8 cellular contexts compared by ENCODE assay signal in the genomic region with DNA sequence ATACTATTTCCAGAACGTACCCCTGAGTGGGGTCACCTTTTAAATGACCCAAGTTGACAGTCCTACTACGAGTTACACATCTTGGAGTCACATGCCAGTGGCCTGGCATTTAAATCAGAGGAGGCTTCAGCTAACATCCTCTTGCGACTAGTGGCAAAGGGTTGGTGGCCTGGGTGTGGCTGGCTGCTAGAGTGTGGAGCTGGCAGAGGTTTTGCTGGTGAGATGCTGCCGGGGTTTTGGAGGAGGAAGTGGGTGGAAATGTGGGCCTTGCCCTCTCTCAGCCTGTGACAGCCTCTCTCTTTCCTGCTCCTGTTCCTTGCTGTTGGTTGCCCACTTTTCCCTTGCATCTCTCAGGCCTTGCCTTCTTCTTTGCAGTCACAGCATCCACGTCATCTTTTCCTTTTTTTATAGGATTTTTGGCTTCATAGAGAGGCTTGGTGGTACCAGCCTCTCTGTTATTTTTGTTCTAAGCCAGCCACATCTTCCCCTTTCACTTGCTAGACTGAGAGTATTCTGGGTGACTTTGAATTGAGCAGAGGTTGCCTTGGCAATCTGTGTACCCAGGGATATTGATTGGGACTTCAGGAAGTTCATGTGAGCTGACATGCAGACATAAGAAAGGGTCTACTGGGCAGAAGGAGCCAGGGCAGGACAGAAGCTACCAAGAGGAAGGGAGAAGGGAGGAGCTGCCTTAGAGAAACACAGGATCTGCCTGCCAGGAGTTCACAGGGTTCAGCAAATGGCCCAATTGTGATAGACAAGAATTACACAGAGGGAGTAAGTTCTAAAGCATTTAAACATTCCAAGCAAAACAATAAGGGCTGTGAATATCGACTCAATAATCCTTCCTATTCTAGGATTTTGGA. TPM values are rescaled to one million over a fixed set of nuclear protein-coding genes. Genes with fewer than 3 reads are reported as not detected.
DNase-seq lines count a peak whose midpoint lies in the region; ATAC-seq and TF ChIP-seq lines count a peak whose summit lies in the region.

No MANE protein-coding gene starts in this region.

- H3K4me2 ChIP-seq in neural progenitor cell = no peak overlapping the region

- no peaks in the 10 kb centered on the region for H3K27me3 ChIP-seq in heart right ventricle
- H3K27me3 ChIP-seq in neural progenitor cell = no peaks in the 10 kb centered on the region

- H3K9me3 Mint-ChIP-seq in activated CD4-positive, alpha-beta T cell treated with anti-CD3 and anti-CD28 coated beads for 36 hours (ENCODE audit: low read depth) = peaks cover 3% of the 10 kb centered on the region
- peaks cover 11% of the 10 kb centered on the region for H3K9me3 Mint-ChIP-seq in activated CD4-positive, alpha-beta T cell treated with anti-CD3 and anti-CD28 coated beads, Interleukin-2, amount 10 ng/mL, durations not matched to agents 7 days and 5 days
- no peaks in the 10 kb centered on the region for H3K9me3 Mint-ChIP-seq in neural progenitor cell

- POLR2A ChIA-PET in activated CD4-positive, alpha-beta T cell treated with anti-CD3 and anti-CD28 coated beads for 36 hours (lab: Charles Lee) = no interaction called here
- POLR2A ChIA-PET in activated CD4-positive, alpha-beta T cell treated with anti-CD3 and anti-CD28 coated beads, Interleukin-2, amount 10 ng/mL, durations not matched to agents 7 days and 5 days (lab: Charles Lee) = no interaction called here

- H4K20me1 ChIP-seq in neural progenitor cell (ENCODE audit: low read depth) = no peaks in the 10 kb centered on the region

- no peaks in the 10 kb centered on the region for H3K79me2 ChIP-seq in neural progenitor cell (ENCODE audit: low read depth)

- H3K9me3 ChIP-seq in heart right ventricle (no peaks in the 10 kb centered on the region), neural progenitor cell (ENCODE audit: low read depth) (no peaks in the 10 kb centered on the region)

- H3K4me3 ChIP-seq in heart right ventricle (no peak overlapping the region), neural progenitor cell (no peak overlapping the region)

- H3K4me1 Mint-ChIP-seq in activated CD4-positive, alpha-beta T cell treated with anti-CD3 and anti-CD28 coated beads for 36 hours = peaks cover 58% of the 10 kb centered on the region
- H3K4me1 Mint-ChIP-seq in activated CD4-positive, alpha-beta T cell treated with anti-CD3 and anti-CD28 coated beads, Interleukin-2, amount 10 ng/mL, durations not matched to agents 7 days and 5 days = peaks cover 38% of the 10 kb centered on the region
- H3K4me1 Mint-ChIP-seq in neural progenitor cell = peaks cover 3% of the 10 kb centered on the region

- H3K4me1 ChIP-seq in heart right ventricle (peaks cover 4 to 49% (median 29%) of the 10 kb centered on the region in 9 donors), neural progenitor cell (no peaks in the 10 kb centered on the region)

- H3K4me3 Mint-ChIP-seq in activated CD4-positive, alpha-beta T cell treated with anti-CD3 and anti-CD28 coated beads for 36 hours = no peak overlapping the region
- no peak overlapping the region for H3K4me3 Mint-ChIP-seq in activated CD4-positive, alpha-beta T cell treated with anti-CD3 and anti-CD28 coated beads, Interleukin-2, amount 10 ng/mL, durations not matched to agents 7 days and 5 days
- no peak overlapping the region for H3K4me3 Mint-ChIP-seq in neural progenitor cell

- no peak for TF ChIP-seq CTCF in heart right ventricle (IDR thresholded peaks at IDR 0.05)
- no peak for TF ChIP-seq CTCF in neural progenitor cell (IDR thresholded peaks at IDR 0.05)

- H3K27ac ChIP-seq in heart right ventricle = peak overlapping the region in 4 of 10 donors; percentile 14 to 73 (median 40)
- H3K27ac ChIP-seq in neural progenitor cell = no peak overlapping the region

- intact Hi-C loops in activated CD4-positive, alpha-beta T cell treated with anti-CD3 and anti-CD28 coated beads for 36 hours (cut with DNase I, micrococcal nuclease) = no loop called here
- intact Hi-C loops in heart right ventricle (cut with DNase I) = loop anchor here in 1 of 10 donors (2.0 kb wide), 1 partner anchor 21 kb away; no protein-coding TSS in a partner anchor

- no peak overlapping the region for H3K9ac ChIP-seq in neural progenitor cell

- WGBS in heart right ventricle, 2 donors = 65 to 72% methylated on average over 6 of the region's 6 CpGs

- DNase-seq in activated CD4-positive, alpha-beta T cell treated with anti-CD3 and anti-CD28 coated beads for 36 hours = peak; percentile 63
- DNase-seq in activated CD4-positive, alpha-beta T cell treated with anti-CD3 and anti-CD28 coated beads for 1 hour = no peak
- peak; percentile 83 for DNase-seq in activated CD4-positive, alpha-beta T cell treated with anti-CD3 and anti-CD28 coated beads, Interleukin-2, amount 10 ng/mL, durations not matched to agents 7 days and 5 days
- DNase-seq in heart right ventricle = peak in 1 of 2 donors; percentile 40
- DNase-seq in stimulated activated naive CD4-positive, alpha-beta T cell (lab: John Stamatoyannopoulos, UW) = peak in 5 of 6 experiments; percentile 18 to 74 (median 56)
- no peak for DNase-seq in iPS-NIHi7 (ENCODE audit: extremely low spot score)
- no peak for DNase-seq in neural progenitor cell (ENCODE audit: low spot score)

- H2AFZ ChIP-seq in neural progenitor cell (replicated peaks) = no peak overlapping the region

- H3F3A ChIP-seq in neural progenitor cell (ENCODE audit: low read depth) = no peaks in the 10 kb centered on the region

- peak overlapping the region; percentile 86 for H3K27ac Mint-ChIP-seq in activated CD4-positive, alpha-beta T cell treated with anti-CD3 and anti-CD28 coated beads for 36 hours
- H3K27ac Mint-ChIP-seq in activated CD4-positive, alpha-beta T cell treated with anti-CD3 and anti-CD28 coated beads, Interleukin-2, amount 10 ng/mL, durations not matched to agents 7 days and 5 days = peak overlapping the region; percentile 94
- no peak overlapping the region for H3K27ac Mint-ChIP-seq in neural progenitor cell

- H3K27me3 Mint-ChIP-seq in activated CD4-positive, alpha-beta T cell treated with anti-CD3 and anti-CD28 coated beads for 36 hours = no peaks in the 10 kb centered on the region
- no peaks in the 10 kb centered on the region for H3K27me3 Mint-ChIP-seq in activated CD4-positive, alpha-beta T cell treated with anti-CD3 and anti-CD28 coated beads, Interleukin-2, amount 10 ng/mL, durations not matched to agents 7 days and 5 days
- no peaks in the 10 kb centered on the region for H3K27me3 Mint-ChIP-seq in neural progenitor cell (ENCODE audit: insufficient read depth, low read depth)

- H3K36me3 ChIP-seq in heart right ventricle (no peaks in the 10 kb centered on the region), neural progenitor cell (no peaks in the 10 kb centered on the region)

- ATAC-seq in activated CD4-positive, alpha-beta T cell treated with anti-CD3 and anti-CD28 coated beads for 36 hours = peak; percentile 42
- ATAC-seq in heart right ventricle (peak in 7 of 8 donors; percentile 23 to 71 (median 50)), GM18519 (IDR thresholded peaks at IDR 0.05; ENCODE audit: low FRiP score, unreplicated experiment) (no peak)

- CTCF ChIA-PET in activated CD4-positive, alpha-beta T cell treated with anti-CD3 and anti-CD28 coated beads for 36 hours (lab: Charles Lee) = interaction anchor here (1.3 to 1.9 kb wide), 3 partner anchors 10 to 261 kb away, joined by 3 to 4 read pairs (median 4); no protein-coding TSS in a partner anchor
- CTCF ChIA-PET in activated CD4-positive, alpha-beta T cell treated with anti-CD3 and anti-CD28 coated beads, Interleukin-2, amount 10 ng/mL, durations not matched to agents 7 days and 5 days (lab: Charles Lee) = interaction anchor here (0.9 to 1.5 kb wide), 2 partner anchors 9 to 12 kb away, joined by 3 to 4 read pairs; no protein-coding TSS in a partner anchor

- H3K36me3 Mint-ChIP-seq in activated CD4-positive, alpha-beta T cell treated with anti-CD3 and anti-CD28 coated beads for 36 hours (ENCODE audit: low read depth) = no peaks in the 10 kb centered on the region
- peaks cover 12% of the 10 kb centered on the region for H3K36me3 Mint-ChIP-seq in activated CD4-positive, alpha-beta T cell treated with anti-CD3 and anti-CD28 coated beads, Interleukin-2, amount 10 ng/mL, durations not matched to agents 7 days and 5 days (ENCODE audit: low read depth)
- no peaks in the 10 kb centered on the region for H3K36me3 Mint-ChIP-seq in neural progenitor cell

RNA-seq across cellular contexts. Expression of a gene that starts 55.4 kb away (rescaled TPM):
- 10 to 100 TPM; 16.4 to 25.2 TPM for total RNA-seq in activated CD4-positive, alpha-beta T cell treated with anti-CD3 and anti-CD28 coated beads for 36 hours
- total RNA-seq in activated CD4-positive, alpha-beta T cell treated with anti-CD3 and anti-CD28 coated beads, Interleukin-2, amount 10 ng/mL, durations not matched to agents 7 days and 5 days = 10 to 100 TPM; 28.2 to 39.8 TPM
- total RNA-seq in heart right ventricle (100 to 1,000 TPM in 6 of 10 donors, 10 to 100 TPM in 4; 67.3 to 188 (median 143) TPM), neural progenitor cell (ENCODE audit: low replicate concordance) (19.7 and 21.2 TPM in 2 replicates)
- polyA plus RNA-seq in heart right ventricle = 10 to 100 TPM; 28.4 to 32.9 TPM

Comparison
In these comparisons a context has a peak if more than half of its experiments do, and no peak if none do; other contexts are left out.
1. DNase-seq: peak in activated CD4-positive, alpha-beta T cell treated with anti-CD3 and anti-CD28 coated beads for 36 hours (single experiment), activated CD4-positive, alpha-beta T cell treated with anti-CD3 and anti-CD28 coated beads, Interleukin-2, amount 10 ng/mL, durations not matched to agents 7 days and 5 days (single experiment) and stimulated activated naive CD4-positive, alpha-beta T cell (5 of 6); none in activated CD4-positive, alpha-beta T cell treated with anti-CD3 and anti-CD28 coated beads for 1 hour (single experiment), iPS-NIHi7 (single experiment) and neural progenitor cell (single experiment).